In the genomic region with DNA sequence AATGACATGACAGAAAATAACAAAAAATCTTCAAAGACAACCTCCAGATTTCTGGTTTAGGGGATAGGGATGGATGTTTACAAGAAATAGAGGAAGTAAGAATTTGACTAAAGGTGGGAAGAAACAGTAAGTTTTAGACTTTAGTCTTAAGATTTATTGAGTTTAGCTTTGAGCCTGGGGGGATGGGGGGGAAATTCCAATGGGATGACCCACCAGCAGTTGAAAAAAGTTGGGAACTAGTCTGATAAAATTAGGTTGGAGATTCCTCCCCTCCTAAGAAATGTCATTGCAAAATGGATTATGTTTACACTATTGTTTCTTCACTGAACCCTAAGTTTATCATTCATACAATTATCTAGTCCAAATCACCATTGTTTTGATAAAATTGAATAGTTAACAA, we compare ENCODE assay signal across 18 cellular contexts. TPM values are rescaled to one million over a fixed set of nuclear protein-coding genes. Genes with fewer than 3 reads are reported as not detected.
A peak's percentile ranks its signal among the peaks of the same experiment; 100 is the strongest.
DNase-seq lines count a peak whose midpoint lies in the region; ATAC-seq and TF ChIP-seq lines count a peak whose summit lies in the region.
"Had no signal": no experiment of that assay in that cellular context is flagged by ENCODE, and none has a peak within 500 bp of the region (broad histone marks: within the 10 kb centered on the region; RNA-seq: fewer than 3 reads in every experiment).

No MANE protein-coding gene starts in this region.

- H3K36me3 ChIP-seq in PC-3 (ENCODE audit: low read depth, low read length) (peaks cover 56% of the 10 kb centered on the region), A673 (ENCODE audit: insufficient read depth, low read length, poor library complexity, severe bottlenecking) (peaks cover 69% of the 10 kb centered on the region)

- H3K4me1 Mint-ChIP-seq in stimulated activated naive CD8-positive, alpha-beta T cell treated with anti-CD3 and anti-CD28 coated beads, Interleukin-15, Interleukin-2, amounts not matched to agents 100 ng/mL and 50 ng/mL, for 24 hours (ENCODE audit: low read depth): peaks cover 41% of the 10 kb centered on the region
- peaks cover 30% of the 10 kb centered on the region for H3K4me1 Mint-ChIP-seq in activated T-helper 1 cell treated with anti-CD3 and anti-CD28 coated beads, Interleukin-12 subunit alpha, Interleukin-12 subunit beta, Interleukin-2, Interleukin-4 antibody, amounts not matched to agents 30 ng/mL and 10 ng/mL and 1 ng/mL, durations not matched to agents 14 hours and 24 hours and 36 hours (ENCODE audit: low read depth)

- H2AFZ ChIP-seq in PC-3 (ENCODE audit: low read length): no peak overlapping the region

- no peaks in the 10 kb centered on the region for H3K27me3 Mint-ChIP-seq in stimulated activated naive CD8-positive, alpha-beta T cell treated with anti-CD3 and anti-CD28 coated beads, Interleukin-15, Interleukin-2, amounts not matched to agents 100 ng/mL and 50 ng/mL, for 24 hours
- H3K27me3 Mint-ChIP-seq in activated T-helper 1 cell treated with anti-CD3 and anti-CD28 coated beads, Interleukin-12 subunit alpha, Interleukin-12 subunit beta, Interleukin-2, Interleukin-4 antibody, amounts not matched to agents 30 ng/mL and 10 ng/mL and 1 ng/mL, durations not matched to agents 14 hours and 24 hours and 36 hours (ENCODE audit: insufficient read depth): no peaks in the 10 kb centered on the region
- H3K27me3 Mint-ChIP-seq: activated CD4-positive, alpha-beta T cell treated with anti-CD3 and anti-CD28 coated beads, Interleukin-2, amount 10 ng/mL, durations not matched to agents 7 days and 5 days had no signal

- H3K4me2 ChIP-seq in PC-3 (ENCODE audit: low read length): peak overlapping the region; percentile 7; the same call in 1 of the 2 replicates
- H3K4me2 ChIP-seq: KMS-11, SK-N-SH had no signal

- TF ChIP-seq CTCF in PC-3 (conservative IDR thresholded peaks at IDR 0.05; ENCODE audit: low read depth, low read length) (no peak), fibroblast of the aortic adventitia (IDR thresholded peaks at IDR 0.05; ENCODE audit: insufficient read depth, low read length) (no peak), A673 (conservative IDR thresholded peaks at IDR 0.05; ENCODE audit: low read depth, low read length) (no peak)

- H3K9me3 ChIP-seq in PC-3 (ENCODE audit: low read length): no peaks in the 10 kb centered on the region
- no peaks in the 10 kb centered on the region for H3K9me3 ChIP-seq in A673 (ENCODE audit: low read depth, low read length, poor library complexity, severe bottlenecking)
- H3K9me3 ChIP-seq: SK-N-SH had no signal

- H3K9me3 Mint-ChIP-seq in stimulated activated naive CD8-positive, alpha-beta T cell treated with anti-CD3 and anti-CD28 coated beads, Interleukin-15, Interleukin-2, amounts not matched to agents 100 ng/mL and 50 ng/mL, for 24 hours: no peaks in the 10 kb centered on the region
- H3K9me3 Mint-ChIP-seq in activated T-helper 1 cell treated with anti-CD3 and anti-CD28 coated beads, Interleukin-12 subunit alpha, Interleukin-12 subunit beta, Interleukin-2, Interleukin-4 antibody, amounts not matched to agents 30 ng/mL and 10 ng/mL and 1 ng/mL, durations not matched to agents 14 hours and 24 hours and 36 hours: no peaks in the 10 kb centered on the region
- H3K9me3 Mint-ChIP-seq: activated CD4-positive, alpha-beta T cell treated with anti-CD3 and anti-CD28 coated beads, Interleukin-2, amount 10 ng/mL, durations not matched to agents 7 days and 5 days had no signal

- no peak overlapping the region for H3K9ac ChIP-seq in PC-3 (ENCODE audit: low read length)
- H3K9ac ChIP-seq: KMS-11, SK-N-SH had no signal

- no peaks in the 10 kb centered on the region for H3K9me2 ChIP-seq in PC-3 (replicated peaks; ENCODE audit: low read length)
- H3K9me2 ChIP-seq: SK-N-SH had no signal

- CTCF ChIA-PET in PC-3 (lab: Charles Lee): no interaction called here
- CTCF ChIA-PET in A673 (lab: Charles Lee): no interaction called here

- no peak overlapping the region for H3K27ac ChIP-seq in PC-3 (ENCODE audit: low read length)
- no peak overlapping the region for H3K27ac ChIP-seq in A673 (ENCODE audit: low read depth, low read length, poor library complexity, severe bottlenecking)
- H3K27ac ChIP-seq: HL-60, KMS-11 had no signal

- no peak overlapping the region for H3K4me3 Mint-ChIP-seq in stimulated activated naive CD8-positive, alpha-beta T cell treated with anti-CD3 and anti-CD28 coated beads, Interleukin-15, Interleukin-2, amounts not matched to agents 100 ng/mL and 50 ng/mL, for 24 hours
- no peak overlapping the region for H3K4me3 Mint-ChIP-seq in activated T-helper 1 cell treated with anti-CD3 and anti-CD28 coated beads, Interleukin-12 subunit alpha, Interleukin-12 subunit beta, Interleukin-2, Interleukin-4 antibody, amounts not matched to agents 30 ng/mL and 10 ng/mL and 1 ng/mL, durations not matched to agents 14 hours and 24 hours and 36 hours
- H3K4me3 Mint-ChIP-seq: activated CD4-positive, alpha-beta T cell treated with anti-CD3 and anti-CD28 coated beads, Interleukin-2, amount 10 ng/mL, durations not matched to agents 7 days and 5 days had no signal

- H3K4me3 ChIP-seq in PC-3 (ENCODE audit: low read length): no peak overlapping the region
- no peak overlapping the region for H3K4me3 ChIP-seq in fibroblast of the aortic adventitia (ENCODE audit: low read depth, low read length)
- no peak overlapping the region for H3K4me3 ChIP-seq in A673 (ENCODE audit: low read depth, low read length, poor library complexity, severe bottlenecking)

- ATAC-seq in stimulated activated naive CD8-positive, alpha-beta T cell treated with anti-CD3 and anti-CD28 coated beads, Interleukin-15, Interleukin-2, amounts not matched to agents 100 U/mL and 50 U/mL, for 24 hours: no peak
- no peak for ATAC-seq in PC-3
- ATAC-seq: right cardiac atrium had no signal

- DNase-seq in stimulated activated naive CD8-positive, alpha-beta T cell treated with anti-CD3 and anti-CD28 coated beads, Interleukin-15, Interleukin-2, amounts not matched to agents 100 U/mL and 50 U/mL, for 24 hours: no peak
- peak; percentile 34 for DNase-seq in PC-3
- DNase-seq in fibroblast of the aortic adventitia (ENCODE audit: low read depth): peak; percentile 22
- no peak for DNase-seq in activated T-helper 1 cell treated with anti-CD3 and anti-CD28 coated beads, Interleukin-12 subunit alpha, Interleukin-12 subunit beta, Interleukin-2, Interleukin-4 antibody, amounts not matched to agents 30 ng/mL and 10 ng/mL and 1 ng/mL, durations not matched to agents 14 hours and 24 hours and 36 hours (ENCODE audit: low spot score)
- no peak for DNase-seq in A673 (ENCODE audit: low spot score)
- no peak for DNase-seq in NCI-H1436 (lab: John Stamatoyannopoulos, UW)
- no peak for DNase-seq in NCI-H526 treated with DMSO at 0.1 percent for 48 hours (lab: John Stamatoyannopoulos, UW)
- DNase-seq: activated CD4-positive, alpha-beta T cell treated with anti-CD3 and anti-CD28 coated beads, Interleukin-2, amount 10 ng/mL, durations not matched to agents 7 days and 5 days; AML-193; cerebellar nuclear complex; GOT3; NCI-H1105; OCI-M1; right cardiac atrium; SK-N-SH had no signal

- intact Hi-C loops in PC-3 (cut with micrococcal nuclease) (loop anchor here (10.0 kb wide), 1 partner anchor 49 kb away; no protein-coding TSS in a partner anchor), A673 (cut with micrococcal nuclease; ENCODE audit: unreplicated experiment) (no loop called here)
- intact Hi-C loops in activated T-helper 1 cell treated with anti-CD3 and anti-CD28 coated beads, Interleukin-12 subunit alpha, Interleukin-12 subunit beta, Interleukin-2, Interleukin-4 antibody, amounts not matched to agents 30 ng/mL and 10 ng/mL and 1 ng/mL, durations not matched to agents 14 hours and 24 hours and 36 hours (cut with micrococcal nuclease): no loop called here

- POLR2A ChIA-PET in PC-3 (lab: Charles Lee; ENCODE audit: unreplicated experiment): no interaction called here
- POLR2A ChIA-PET in A673 (lab: Charles Lee; ENCODE audit: low non-redundant PET): no interaction called here

- H3F3A ChIP-seq in PC-3 (ENCODE audit: low read length, unreplicated experiment): no peaks in the 10 kb centered on the region

- BruUV-seq in PC-3 (replicated peaks; lab: Mats Ljungman, UMichigan) (no TSS peak), A673 (replicated peaks; lab: Mats Ljungman, UMichigan) (no TSS peak)

- peak overlapping the region; percentile 69 for H3K27ac Mint-ChIP-seq in stimulated activated naive CD8-positive, alpha-beta T cell treated with anti-CD3 and anti-CD28 coated beads, Interleukin-15, Interleukin-2, amounts not matched to agents 100 ng/mL and 50 ng/mL, for 24 hours
- no peak overlapping the region for H3K27ac Mint-ChIP-seq in activated T-helper 1 cell treated with anti-CD3 and anti-CD28 coated beads, Interleukin-12 subunit alpha, Interleukin-12 subunit beta, Interleukin-2, Interleukin-4 antibody, amounts not matched to agents 30 ng/mL and 10 ng/mL and 1 ng/mL, durations not matched to agents 14 hours and 24 hours and 36 hours
- H3K27ac Mint-ChIP-seq: activated CD4-positive, alpha-beta T cell treated with anti-CD3 and anti-CD28 coated beads, Interleukin-2, amount 10 ng/mL, durations not matched to agents 7 days and 5 days had no signal

- H3K4me1 ChIP-seq in PC-3 (ENCODE audit: insufficient read depth, low read length) (peaks cover 21% of the 10 kb centered on the region), A673 (ENCODE audit: insufficient read depth, low read length, poor library complexity, severe bottlenecking) (no peaks in the 10 kb centered on the region)

- H3K27me3 ChIP-seq in PC-3 (ENCODE audit: low read length) (no peaks in the 10 kb centered on the region), A673 (replicated peaks; ENCODE audit: insufficient read depth, low read depth, low read length, poor library complexity) (no peaks in the 10 kb centered on the region)

- no peaks in the 10 kb centered on the region for H3K79me2 ChIP-seq in PC-3 (ENCODE audit: low read length)

- peaks cover 63% of the 10 kb centered on the region for H3K36me3 Mint-ChIP-seq in stimulated activated naive CD8-positive, alpha-beta T cell treated with anti-CD3 and anti-CD28 coated beads, Interleukin-15, Interleukin-2, amounts not matched to agents 100 ng/mL and 50 ng/mL, for 24 hours (ENCODE audit: low read depth)
- peaks cover 41% of the 10 kb centered on the region for H3K36me3 Mint-ChIP-seq in activated T-helper 1 cell treated with anti-CD3 and anti-CD28 coated beads, Interleukin-12 subunit alpha, Interleukin-12 subunit beta, Interleukin-2, Interleukin-4 antibody, amounts not matched to agents 30 ng/mL and 10 ng/mL and 1 ng/mL, durations not matched to agents 14 hours and 24 hours and 36 hours (ENCODE audit: low read depth)

- no peaks in the 10 kb centered on the region for H4K20me1 ChIP-seq in PC-3 (ENCODE audit: low read length)

RNA-seq across cellular contexts. Expression of gene WDR26, which starts 28.4 kb away (rescaled TPM):
- total RNA-seq in PC-3 (2014; rRNA removed): 40.7 and 45.2 TPM in 2 replicates
- 57.7 and 88.6 TPM in 2 replicates for total RNA-seq in fibroblast of the aortic adventitia (ENCODE audit: low replicate concordance)
- total RNA-seq in activated T-helper 1 cell treated with anti-CD3 and anti-CD28 coated beads, Interleukin-12 subunit alpha, Interleukin-12 subunit beta, Interleukin-2, Interleukin-4 antibody, amounts not matched to agents 30 ng/mL and 10 ng/mL and 1 ng/mL, durations not matched to agents 14 hours and 24 hours and 36 hours: 91.6 and 95.8 TPM in 2 replicates
- total RNA-seq in A673 (2021): 73.5 TPM in 2 replicates

RNA-seq across cellular contexts. Expression of gene CNIH4, which starts 49.5 kb away (rescaled TPM):
- total RNA-seq in PC-3 (2014; rRNA removed) (49.2 and 89.9 TPM in 2 replicates), fibroblast of the aortic adventitia (ENCODE audit: low replicate concordance) (50.1 and 86.5 TPM in 2 replicates), A673 (2021) (76.7 and 79.9 TPM in 2 replicates)
- total RNA-seq in activated T-helper 1 cell treated with anti-CD3 and anti-CD28 coated beads, Interleukin-12 subunit alpha, Interleukin-12 subunit beta, Interleukin-2, Interleukin-4 antibody, amounts not matched to agents 30 ng/mL and 10 ng/mL and 1 ng/mL, durations not matched to agents 14 hours and 24 hours and 36 hours: 80.7 and 82.3 TPM in 2 replicates

Comparison
In these comparisons a context has a peak if more than half of its experiments do, and no peak if none do; other contexts are left out.
1. DNase-seq: peak in PC-3 (single experiment) and fibroblast of the aortic adventitia (single experiment); none in stimulated activated naive CD8-positive, alpha-beta T cell treated with anti-CD3 and anti-CD28 coated beads, Interleukin-15, Interleukin-2, amounts not matched to agents 100 U/mL and 50 U/mL, for 24 hours (single experiment), activated T-helper 1 cell treated with anti-CD3 and anti-CD28 coated beads, Interleukin-12 subunit alpha, Interleukin-12 subunit beta, Interleukin-2, Interleukin-4 antibody, amounts not matched to agents 30 ng/mL and 10 ng/mL and 1 ng/mL, durations not matched to agents 14 hours and 24 hours and 36 hours (single experiment), A673 (single experiment), NCI-H1436 (single experiment) and NCI-H526 treated with DMSO at 0.1 percent for 48 hours (single experiment).